Comparison of ENCODE assay signal across 8 cellular contexts in the genomic region with DNA sequence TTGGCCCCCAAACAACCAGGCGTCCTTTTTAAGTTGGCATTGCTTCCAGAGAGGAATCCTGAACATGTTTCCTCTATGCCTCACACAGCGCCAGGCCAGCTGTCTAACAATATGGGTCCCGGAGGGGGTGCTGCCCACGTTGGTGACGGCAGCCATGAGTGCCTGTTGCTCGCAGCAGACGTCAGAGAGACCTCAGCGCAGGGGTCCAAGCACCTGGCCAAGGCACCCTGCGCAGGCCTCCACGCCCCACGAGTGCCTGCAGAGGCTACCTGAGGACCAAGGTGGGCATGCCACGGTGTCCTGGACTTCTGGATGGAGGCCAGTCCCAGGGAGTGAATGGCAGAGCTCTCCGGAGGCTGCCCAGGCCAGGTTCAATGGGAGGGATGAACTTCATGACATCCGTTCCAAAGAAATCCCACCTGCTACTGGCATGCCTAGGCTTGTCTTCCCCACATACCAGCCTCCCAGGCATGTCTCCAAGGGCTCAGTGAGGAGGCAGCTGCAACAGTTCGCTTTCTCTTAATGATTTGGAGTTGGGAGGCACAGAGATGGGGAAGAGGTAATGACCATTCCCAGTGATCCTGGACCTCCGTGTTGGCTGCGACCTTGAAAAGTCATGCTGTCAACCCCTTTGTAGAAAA. TPM values are rescaled to one million over a fixed set of nuclear protein-coding genes. Genes with fewer than 3 reads are reported as not detected.
DNase-seq lines count a peak whose midpoint lies in the region; ATAC-seq and TF ChIP-seq lines count a peak whose summit lies in the region.

No MANE protein-coding gene starts in this region.

- H3K27me3 Mint-ChIP-seq in activated T-cell treated with anti-CD3 and anti-CD28 coated beads, Interleukin-2, amount 50 U/mL, for 4 hours (ENCODE audit: low read depth) = no peaks in the 10 kb centered on the region

- H3K4me1 Mint-ChIP-seq in activated T-cell treated with anti-CD3 and anti-CD28 coated beads, Interleukin-2, amount 50 U/mL, for 4 hours (ENCODE audit: low read depth) = peaks cover 70% of the 10 kb centered on the region

- H3K4me1 ChIP-seq in right cardiac atrium (ENCODE audit: control insufficient read depth, insufficient read depth, low read length) (peaks cover 10% of the 10 kb centered on the region), testis (peaks cover 26% of the 10 kb centered on the region)

- no peaks in the 10 kb centered on the region for H3K9me3 Mint-ChIP-seq in activated T-cell treated with anti-CD3 and anti-CD28 coated beads, Interleukin-2, amount 50 U/mL, for 4 hours

- no peaks in the 10 kb centered on the region for H3K36me3 ChIP-seq in testis (ENCODE audit: low read depth, missing control alignments)

- H3K27ac ChIP-seq in right cardiac atrium (ENCODE audit: low read length) (peak overlapping the region; percentile 49), testis (peak overlapping the region; percentile 85 to 86)

- ATAC-seq in activated T-cell treated with anti-CD3 and anti-CD28 coated beads, Interleukin-2, amount 50 U/mL, for 4 hours = no peak
- peak; percentile 43 to 53 for ATAC-seq in right cardiac atrium
- ATAC-seq in GM21619 (IDR thresholded peaks at IDR 0.05; ENCODE audit: unreplicated experiment) = no peak
- no peak for ATAC-seq in GM18511 (IDR thresholded peaks at IDR 0.05; ENCODE audit: unreplicated experiment)

- peak overlapping the region; percentile 69 for H3K4me3 Mint-ChIP-seq in activated T-cell treated with anti-CD3 and anti-CD28 coated beads, Interleukin-2, amount 50 U/mL, for 4 hours

- H3K9me3 ChIP-seq in right cardiac atrium (ENCODE audit: control insufficient read depth, low read length) = no peaks in the 10 kb centered on the region
- H3K9me3 ChIP-seq in testis = no peaks in the 10 kb centered on the region

- no peaks in the 10 kb centered on the region for H3K36me3 Mint-ChIP-seq in activated T-cell treated with anti-CD3 and anti-CD28 coated beads, Interleukin-2, amount 50 U/mL, for 4 hours (ENCODE audit: insufficient read depth)

- TF ChIP-seq CTCF in testis (IDR thresholded peaks at IDR 0.05) = no peak

- H3K27me3 ChIP-seq in right cardiac atrium (ENCODE audit: control insufficient read depth, insufficient read depth) (no peaks in the 10 kb centered on the region), testis (no peaks in the 10 kb centered on the region)

- H3K4me3 ChIP-seq in right cardiac atrium (ENCODE audit: low read length) (no peak overlapping the region), testis (peak overlapping the region in 1 of 2 donors; percentile 2)

- 69% methylated on average over 17 of the region's 17 CpGs for WGBS in right cardiac atrium
- 46 to 52% methylated on average over 6 to 17 of the region's 17 CpGs for WGBS in testis, 2 donors

- no peak for DNase-seq in activated T-cell treated with anti-CD3 and anti-CD28 coated beads, Interleukin-2, amount 50 U/mL, for 4 hours
- DNase-seq in activated T-cell treated with anti-CD3 and anti-CD28 coated beads, Interleukin-2, amount 50 U/mL, for 1 hour = no peak
- DNase-seq in SW480 (ENCODE audit: low spot score) (peak; percentile 42), right cardiac atrium (peak; percentile 29 to 71 (median 71)), testis (peak; percentile 41)
- DNase-seq in activated CD4-positive, CD25-positive, alpha-beta regulatory T cell treated with anti-CD3 and anti-CD28 coated beads, Interleukin-2, amount 50 U/mL, for 72 hours = no peak

- TF ChIP-seq POLR2A in testis (IDR thresholded peaks at IDR 0.05) = no peak

- intact Hi-C loops in right cardiac atrium (cut with DNase I) = loop anchor here in 1 of 4 donors (10.0 kb wide), 1 partner anchor 186 kb away; no protein-coding TSS in a partner anchor
- intact Hi-C loops in testis (cut with DNase I; ENCODE audit: low total_unique reads) = no loop called here

RNA-seq across cellular contexts. Expression of a gene that starts 11.6 kb away (rescaled TPM):
- total RNA-seq in activated T-cell treated with anti-CD3 and anti-CD28 coated beads, Interleukin-2, amount 50 U/mL, for 4 hours = 10 to 100 TPM; 67.0 to 83.1 (median 69.5) TPM
- 100 to 1,000 TPM; 116 to 146 (median 125) TPM for total RNA-seq in right cardiac atrium
- 31.5 TPM for polyA plus RNA-seq in right cardiac atrium
- 100 to 1,000 TPM; 100 to 103 TPM for total RNA-seq in testis
- polyA plus RNA-seq in testis (ENCODE audit: insufficient read depth, low read depth, low replicate concordance) = 40.7 TPM

Comparison
In these comparisons a context has a peak if more than half of its experiments do, and no peak if none do; other contexts are left out.
1. ATAC-seq: peak in right cardiac atrium (2 of 2); none in activated T-cell treated with anti-CD3 and anti-CD28 coated beads, Interleukin-2, amount 50 U/mL, for 4 hours (0 of 2), GM21619 (single experiment) and GM18511 (single experiment).
2. DNase-seq: peak in SW480 (single experiment), right cardiac atrium (3 of 3) and testis (single experiment); none in activated T-cell treated with anti-CD3 and anti-CD28 coated beads, Interleukin-2, amount 50 U/mL, for 4 hours (single experiment), activated T-cell treated with anti-CD3 and anti-CD28 coated beads, Interleukin-2, amount 50 U/mL, for 1 hour (single experiment) and activated CD4-positive, CD25-positive, alpha-beta regulatory T cell treated with anti-CD3 and anti-CD28 coated beads, Interleukin-2, amount 50 U/mL, for 72 hours (single experiment).